Comparison of ENCODE assay signal across 14 cellular contexts in the genomic region with DNA sequence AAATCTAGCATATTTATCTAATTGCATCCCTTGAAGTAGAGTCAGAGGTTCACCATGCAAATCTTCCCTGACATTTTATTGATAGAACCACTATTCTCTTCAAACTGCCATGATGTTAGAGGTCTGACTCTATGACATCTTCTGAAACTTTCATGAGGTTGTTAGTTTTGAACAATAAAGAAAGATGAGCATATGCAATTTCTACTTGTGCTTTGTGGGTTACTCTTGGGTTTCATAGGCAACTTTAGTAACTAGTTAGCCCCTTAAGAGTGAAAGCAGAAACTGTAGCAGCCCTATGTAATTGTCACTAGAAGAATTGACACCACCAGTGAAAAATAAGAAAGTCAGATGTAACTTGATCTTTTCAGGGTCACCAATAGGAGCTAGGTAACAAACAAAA. TPM values are rescaled to one million over a fixed set of nuclear protein-coding genes. Genes with fewer than 3 reads are reported as not detected.
DNase-seq lines count a peak whose midpoint lies in the region; ATAC-seq, FAIRE-seq and TF ChIP-seq lines count a peak whose summit lies in the region.
"Had no signal": no experiment of that assay in that cellular context is flagged by ENCODE, and none has a peak within 500 bp of the region (broad histone marks: within the 10 kb centered on the region; RNA-seq: fewer than 3 reads in every experiment).

No MANE protein-coding gene starts in this region.

- DNase-seq in GM12892 (ENCODE audit: insufficient read length), result no peak
- DNase-seq in NCI-H2196 (lab: John Stamatoyannopoulos, UW; ENCODE audit: unreplicated experiment), result no peak
- no peak for DNase-seq in AML-193 (lab: John Stamatoyannopoulos, UW)
- DNase-seq in occipital lobe (lab: John Stamatoyannopoulos, UW), result no peak
- DNase-seq in HUDEP-2 (lab: John Stamatoyannopoulos, UW; ENCODE audit: unreplicated experiment in 76 of 76), result no peak
- DNase-seq: Calu3, HFFc6, NCI-H446 treated with DMSO at 0.1 percent for 48 hours, WERI-Rb-1 had no signal

- ATAC-seq in GM18909 (IDR thresholded peaks at IDR 0.05; ENCODE audit: poor library complexity, unreplicated experiment) (peak; percentile 84), HG02763 (IDR thresholded peaks at IDR 0.05; ENCODE audit: unreplicated experiment) (peak; percentile 38), HG03469 (IDR thresholded peaks at IDR 0.05; ENCODE audit: unreplicated experiment) (peak; percentile 58)

- TF ChIP-seq POLR2A in GM12892 (IDR thresholded peaks at IDR 0.05; ENCODE audit: low read depth, low read length), result no peak

- FAIRE-seq in GM12892 (lab: Jason Lieb, UNC), result peak; percentile 9
- FAIRE-seq: HTR-8/SVneo, keratinocyte had no signal

RNA-seq across cellular contexts. Expression of gene ZEB2, which starts 53.1 kb away (rescaled TPM):
- polyA plus RNA-seq in GM12892 (2012; ENCODE audit: missing spikeins), result 1.4 TPM
- total RNA-seq in occipital lobe, result 430 TPM
